In genomic region chr4:100988876-100989275, GRCh38 we compare ENCODE assay signal across 21 cellular contexts.
"Had no signal": no experiment of that assay in that cellular context is flagged by ENCODE, and none has a peak within 500 bp of the region (broad histone marks: within the 10 kb centered on the region; RNA-seq: fewer than 3 reads in every experiment).

No MANE protein-coding gene starts in this region.

- H3K9me3 ChIP-seq: esophagus muscularis mucosa, left ventricle myocardium inferior, mucosa of descending colon, pancreas, upper lobe of left lung, uterus had no signal

- H3K4me3 ChIP-seq: esophagus muscularis mucosa, hepatocyte, left ventricle myocardium inferior, lung, mucosa of descending colon, pancreas, smooth muscle cell, tibial artery, upper lobe of left lung, uterus had no signal

- H3K27ac ChIP-seq: epithelial cell of prostate, esophagus muscularis mucosa, hepatocyte, left ventricle myocardium inferior, pancreas, tibial artery, upper lobe of left lung, uterus had no signal

- H3K79me2 ChIP-seq: hepatocyte had no signal

- H3K27me3 ChIP-seq: esophagus muscularis mucosa, hepatocyte, pancreas, tibial artery, upper lobe of left lung, uterus had no signal

- H2AFZ ChIP-seq: hepatocyte had no signal

- H3K36me3 ChIP-seq: esophagus muscularis mucosa, left ventricle myocardium inferior, pancreas, tibial artery, upper lobe of left lung, uterus had no signal

- ATAC-seq: left cardiac atrium; mucosa of descending colon; naive thymus-derived CD8-positive, alpha-beta T cell; pancreas; right cardiac atrium; stimulated activated memory B cell treated with anti-CD40 and anti-IgM and Interleukin-4, amounts not matched to agents 10 μg/mL and 1 μg/mL and 100 μg/mL, for 72 hours had no signal

- H3K4me2 ChIP-seq: hepatocyte, smooth muscle cell had no signal

- DNase-seq: effector CD8-positive, alpha-beta T cell; foreskin melanocyte; head of caudate nucleus; kidney; left cardiac atrium; left ventricle myocardium inferior; mucosa of descending colon; naive thymus-derived CD8-positive, alpha-beta T cell; nucleus accumbens; pancreas; right cardiac atrium; stimulated activated CD4-positive, alpha-beta T cell treated with anti-CD3 and anti-CD28 coated beads, Interleukin-4, amount 100 ng/mL, for 1 hour; tibial artery; upper lobe of left lung; uterus had no signal

- H3K4me1 ChIP-seq: esophagus muscularis mucosa, pancreas, tibial artery, upper lobe of left lung, uterus had no signal
